In genomic region chr6:56381852-56382251, GRCh38 we compare ENCODE assay signal across 16 cellular contexts.
DNase-seq lines count a peak whose midpoint lies in the region; ATAC-seq, FAIRE-seq and TF ChIP-seq lines count a peak whose summit lies in the region.
"Had no signal": no experiment of that assay in that cellular context is flagged by ENCODE, and none has a peak within 500 bp of the region (broad histone marks: within the 10 kb centered on the region; RNA-seq: fewer than 3 reads in every experiment).

No MANE protein-coding gene starts in this region.

- FAIRE-seq in pancreas (lab: Jason Lieb, UNC) (no peak), D721Med (lab: Jason Lieb, UNC) (no peak)
- FAIRE-seq: G401.6, GM18507 had no signal

- H3K4me3 ChIP-seq in GM12865 (ENCODE audit: low read depth, low read length), result no peak overlapping the region
- no peak overlapping the region for H3K4me3 ChIP-seq in body of pancreas
- no peak overlapping the region for H3K4me3 ChIP-seq in pancreas

- H3K9me3 ChIP-seq in body of pancreas, result no peaks in the 10 kb centered on the region
- H3K9me3 ChIP-seq in pancreas, result no peaks in the 10 kb centered on the region

- 40 to 41% methylated on average over 4 of the region's 4 CpGs for WGBS in body of pancreas, 2 donors
- WGBS in pancreas, 2 donors, result 39 to 46% methylated on average over 4 of the region's 4 CpGs

- in situ Hi-C loops in ACHN (cut with HindIII; ENCODE audit: low pct_ligation_motif_present, low pct_unique_long_range_greater_than_20kb, low sequenced_read_pairs), result no loop called here

- ATAC-seq in body of pancreas (peak; percentile 89), pancreas (peak; percentile 63 to 92 (median 80)), GM21717 (IDR thresholded peaks at IDR 0.05; ENCODE audit: unreplicated experiment) (no peak)
- ATAC-seq: stimulated activated naive CD8-positive, alpha-beta T cell treated with anti-CD3 and anti-CD28 coated beads, Interleukin-15, Interleukin-2, amounts not matched to agents 100 U/mL and 50 U/mL, for 24 hours had no signal

- intact Hi-C loops in body of pancreas (cut with DNase I), result no loop called here
- intact Hi-C loops in pancreas (cut with DNase I), result no loop called here

- peaks cover 10% of the 10 kb centered on the region for H3K4me1 ChIP-seq in body of pancreas
- peaks cover 0 to 6% (median 3%) of the 10 kb centered on the region in 3 donors for H3K4me1 ChIP-seq in pancreas

- DNase-seq in GM12865 (ENCODE audit: low read depth), result peak; percentile 8
- peak; percentile 5 for DNase-seq in MV-4-11 (lab: John Stamatoyannopoulos, UW)
- peak in 1 of 4 donors; percentile 36 for DNase-seq in body of pancreas
- DNase-seq in pancreas, result no peak
- DNase-seq in D721Med (ENCODE audit: insufficient read length, low spot score), result no peak
- DNase-seq in ACHN, result no peak
- no peak for DNase-seq in activated effector memory CD4-positive, alpha-beta T cell treated with anti-CD3 and anti-CD28 coated beads, Interleukin-2, amount 50 U/mL, for 16 hours
- DNase-seq: C1 segment of cervical spinal cord; H9; islet precursor cell; NCI-H1436 treated with DMSO at 0.1 percent for 48 hours; NK-92 treated with Interleukin-12 subunit alpha and Interleukin-12 subunit beta, amount 100 ng/mL, for 24 hours; stimulated activated naive CD8-positive, alpha-beta T cell treated with anti-CD3 and anti-CD28 coated beads, Interleukin-15, Interleukin-2, amounts not matched to agents 100 U/mL and 50 U/mL, for 24 hours had no signal

- TF ChIP-seq CTCF in GM12865 (IDR thresholded peaks at IDR 0.05; ENCODE audit: insufficient read depth, low read depth, low read length, missing control alignments) (no peak), body of pancreas (IDR thresholded peaks at IDR 0.05) (peak in 2 of 7 experiments; percentile 19 to 23), pancreas (IDR thresholded peaks at IDR 0.05) (no peak), D721Med (IDR thresholded peaks at IDR 0.05; ENCODE audit: insufficient read depth, missing control alignments) (no peak)

- no peak for TF ChIP-seq POLR2A in body of pancreas (IDR thresholded peaks at IDR 0.05)

- no peaks in the 10 kb centered on the region for H3K36me3 ChIP-seq in body of pancreas (replicated peaks in 1 of 2; ENCODE audit: insufficient read depth in 1 of 2, low read depth in 2 of 2)
- no peaks in the 10 kb centered on the region for H3K36me3 ChIP-seq in pancreas

- no peaks in the 10 kb centered on the region for H3K27me3 ChIP-seq in body of pancreas
- no peaks in the 10 kb centered on the region for H3K27me3 ChIP-seq in pancreas

- peak overlapping the region in 3 of 4 donors; percentile 21 to 73 (median 65) for H3K27ac ChIP-seq in body of pancreas
- H3K27ac ChIP-seq in pancreas, result peak overlapping the region in 2 of 4 donors; percentile 18 to 20

Comparison
In these comparisons a context has a peak if more than half of its experiments do, and no peak if none do; other contexts are left out.
1. DNase-seq: peak in GM12865 (single experiment) and MV-4-11 (single experiment); none in pancreas (0 of 6), D721Med (single experiment), ACHN (single experiment) and activated effector memory CD4-positive, alpha-beta T cell treated with anti-CD3 and anti-CD28 coated beads, Interleukin-2, amount 50 U/mL, for 16 hours (single experiment).